34 cellular contexts compared by ENCODE assay signal in genomic region chr20:42506397-42506796, GRCh38.
"Had no signal": no experiment of that assay in that cellular context is flagged by ENCODE, and none has a peak within 500 bp of the region (broad histone marks: within the 10 kb centered on the region; RNA-seq: fewer than 3 reads in every experiment).

No MANE protein-coding gene starts in this region.

- H3K36me3 ChIP-seq: MG63 had no signal

- H3K4me3 ChIP-seq: MG63 had no signal

- DNase-seq: Karpas-422, Kasumi-1, MG63, MM.1S, MV-4-11, NCI-H1048, NCI-H1092, NCI-H1092 treated with DMSO at 0.1 percent for 48 hours, NCI-H1105, NCI-H1105 treated with DMSO at 0.1 percent for 48 hours, NCI-H1417, NCI-H1417 treated with DMSO at 0.1 percent for 48 hours, NCI-H1436, NCI-H1436 treated with DMSO at 0.1 percent for 48 hours, NCI-H146, NCI-H1694, NCI-H1694 treated with DMSO at 0.1 percent for 48 hours, NCI-H187, NCI-H187 treated with DMSO at 0.1 percent for 48 hours, NCI-H1930, NCI-H2029, NCI-H2029 treated with DMSO at 0.1 percent for 48 hours, NCI-H2081, NCI-H2081 treated with DMSO at 0.1 percent for 48 hours, NCI-H2107, NCI-H2171, NCI-H2171 treated with DMSO at 0.1 percent for 48 hours, NCI-H2227 treated with DMSO at 0.1 percent for 48 hours, NCI-H226, NCI-H345, NCI-H446, NCI-H446 treated with DMSO at 0.1 percent for 48 hours, NCI-H510A, NCI-H510A treated with DMSO at 0.1 percent for 48 hours had no signal

- H3K27me3 ChIP-seq: MG63 had no signal

- H3K9me3 ChIP-seq: MG63 had no signal
